ENCODE assay signal across 1 cellular context in genomic region chr20:57736738-57737347, GRCh38.
TF ChIP-seq lines count a peak whose summit lies in the region.

No MANE protein-coding gene starts in this region.

TF ChIP-seq in H1, 55 proteins besides CTCF, POLR2A, EP300 and RAD21 (continued from another document):
- TF ChIP-seq CHD7 (IDR thresholded peaks at IDR 0.05; ENCODE audit: insufficient replicate concordance, low read length) = no peak
- no peak for TF ChIP-seq POU5F1 (IDR thresholded peaks at IDR 0.05; ENCODE audit: low read depth, low read length)
- no peak for TF ChIP-seq POLR2AphosphoS5 (IDR thresholded peaks at IDR 0.05; ENCODE audit: low read depth, low read length)
TF ChIP-seq in H1: peak in this region for 0.
